1 cellular context compared by ENCODE assay signal in genomic region chr18:76874643-76875389, GRCh38.
TF ChIP-seq lines count a peak whose summit lies in the region.

No MANE protein-coding gene starts in this region.

TF ChIP-seq in WTC11, 78 proteins besides CTCF, POLR2A, EP300 and RAD21 (continued from another document):
- TF ChIP-seq, protein P1, sequence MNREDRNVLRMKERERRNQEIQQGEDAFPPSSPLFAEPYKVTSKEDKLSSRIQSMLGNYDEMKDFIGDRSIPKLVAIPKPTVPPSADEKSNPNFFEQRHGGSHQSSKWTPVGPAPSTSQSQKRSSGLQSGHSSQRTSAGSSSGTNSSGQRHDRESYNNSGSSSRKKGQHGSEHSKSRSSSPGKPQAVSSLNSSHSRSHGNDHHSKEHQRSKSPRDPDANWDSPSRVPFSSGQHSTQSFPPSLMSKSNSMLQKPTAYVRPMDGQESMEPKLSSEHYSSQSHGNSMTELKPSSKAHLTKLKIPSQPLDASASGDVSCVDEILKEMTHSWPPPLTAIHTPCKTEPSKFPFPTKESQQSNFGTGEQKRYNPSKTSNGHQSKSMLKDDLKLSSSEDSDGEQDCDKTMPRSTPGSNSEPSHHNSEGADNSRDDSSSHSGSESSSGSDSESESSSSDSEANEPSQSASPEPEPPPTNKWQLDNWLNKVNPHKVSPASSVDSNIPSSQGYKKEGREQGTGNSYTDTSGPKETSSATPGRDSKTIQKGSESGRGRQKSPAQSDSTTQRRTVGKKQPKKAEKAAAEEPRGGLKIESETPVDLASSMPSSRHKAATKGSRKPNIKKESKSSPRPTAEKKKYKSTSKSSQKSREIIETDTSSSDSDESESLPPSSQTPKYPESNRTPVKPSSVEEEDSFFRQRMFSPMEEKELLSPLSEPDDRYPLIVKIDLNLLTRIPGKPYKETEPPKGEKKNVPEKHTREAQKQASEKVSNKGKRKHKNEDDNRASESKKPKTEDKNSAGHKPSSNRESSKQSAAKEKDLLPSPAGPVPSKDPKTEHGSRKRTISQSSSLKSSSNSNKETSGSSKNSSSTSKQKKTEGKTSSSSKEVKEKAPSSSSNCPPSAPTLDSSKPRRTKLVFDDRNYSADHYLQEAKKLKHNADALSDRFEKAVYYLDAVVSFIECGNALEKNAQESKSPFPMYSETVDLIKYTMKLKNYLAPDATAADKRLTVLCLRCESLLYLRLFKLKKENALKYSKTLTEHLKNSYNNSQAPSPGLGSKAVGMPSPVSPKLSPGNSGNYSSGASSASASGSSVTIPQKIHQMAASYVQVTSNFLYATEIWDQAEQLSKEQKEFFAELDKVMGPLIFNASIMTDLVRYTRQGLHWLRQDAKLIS (CRISPR knock-in tag; IDR thresholded peaks at IDR 0.05; ENCODE audit: borderline replicate concordance): no peak
- TF ChIP-seq ZNF121 (CRISPR knock-in tag; IDR thresholded peaks at IDR 0.05) (no peak), NR2C2 (CRISPR knock-in tag; IDR thresholded peaks at IDR 0.05) (no peak), PREB (CRISPR knock-in tag; IDR thresholded peaks at IDR 0.05; ENCODE audit: borderline replicate concordance) (no peak), CBFB (CRISPR knock-in tag; IDR thresholded peaks at IDR 0.05; ENCODE audit: low read depth) (no peak), HMGA2 (CRISPR knock-in tag; IDR thresholded peaks at IDR 0.05) (no peak), ZBTB43 (CRISPR knock-in tag; IDR thresholded peaks at IDR 0.05) (no peak), FOXK1 (CRISPR knock-in tag; IDR thresholded peaks at IDR 0.05) (no peak)
- TF ChIP-seq, protein P2, sequence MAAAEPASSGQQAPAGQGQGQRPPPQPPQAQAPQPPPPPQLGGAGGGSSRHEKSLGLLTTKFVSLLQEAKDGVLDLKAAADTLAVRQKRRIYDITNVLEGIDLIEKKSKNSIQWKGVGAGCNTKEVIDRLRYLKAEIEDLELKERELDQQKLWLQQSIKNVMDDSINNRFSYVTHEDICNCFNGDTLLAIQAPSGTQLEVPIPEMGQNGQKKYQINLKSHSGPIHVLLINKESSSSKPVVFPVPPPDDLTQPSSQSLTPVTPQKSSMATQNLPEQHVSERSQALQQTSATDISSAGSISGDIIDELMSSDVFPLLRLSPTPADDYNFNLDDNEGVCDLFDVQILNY (CRISPR knock-in tag; IDR thresholded peaks at IDR 0.05): no peak
